23 cellular contexts compared by ENCODE assay signal in genomic region chr17:15249487-15249886, GRCh38. TPM values are rescaled to one million over a fixed set of nuclear protein-coding genes. Genes with fewer than 3 reads are reported as not detected.
DNase-seq lines count a peak whose midpoint lies in the region; ATAC-seq and TF ChIP-seq lines count a peak whose summit lies in the region.
"Had no signal": no experiment of that assay in that cellular context is flagged by ENCODE, and none has a peak within 500 bp of the region (broad histone marks: within the 10 kb centered on the region; RNA-seq: fewer than 3 reads in every experiment).

No MANE protein-coding gene starts in this region.

- intact Hi-C loops in Right ventricle myocardium superior (cut with DNase I): no loop called here
- intact Hi-C loops in cardiac septum (cut with DNase I): no loop called here
- intact Hi-C loops in heart right ventricle (cut with DNase I): no loop called here
- intact Hi-C loops in psoas muscle (cut with DNase I): no loop called here

- 52 to 64% methylated on average over 5 of the region's 5 CpGs for WGBS in heart right ventricle, 2 donors
- WGBS in psoas muscle, 3 donors: 43 to 75% (median 60%) methylated on average over 5 of the region's 5 CpGs

- H3K4me1 ChIP-seq in heart right ventricle (peaks cover 2 to 97% (median 82%) of the 10 kb centered on the region in 9 donors), psoas muscle (peaks cover 82% of the 10 kb centered on the region)

- no peak overlapping the region for H3K4me3 ChIP-seq in heart right ventricle
- no peak overlapping the region for H3K4me3 ChIP-seq in psoas muscle
- H3K4me3 ChIP-seq: gastroesophageal sphincter, GM23338 had no signal

- no peak for DNase-seq in Right ventricle myocardium superior
- no peak for DNase-seq in cardiac septum (ENCODE audit: low spot score)
- DNase-seq in heart right ventricle: no peak
- DNase-seq in psoas muscle: no peak
- no peak for DNase-seq in GOT3 (lab: John Stamatoyannopoulos, UW)
- no peak for DNase-seq in superior temporal gyrus (ENCODE audit: extremely low spot score)
- no peak for DNase-seq in medulla oblongata (ENCODE audit: extremely low spot score)
- DNase-seq: activated CD4-positive, alpha-beta T cell treated with anti-CD3 and anti-CD28 coated beads for 4 hours; activated gamma-delta T cell treated with Interleukin-2 at 50 U/mL for 16 hours; activated T-cell treated with anti-CD3 and anti-CD28 coated beads, Interleukin-2, amount 50 U/mL, for 24 hours; brain microvascular endothelial cell; CD8-positive, alpha-beta memory T cell; NCI-H1092; NCI-H2029; OCI-M1; stimulated activated CD4-positive, alpha-beta T cell treated with anti-CD3 and anti-CD28 coated beads, Interleukin-4, amount 100 ng/mL, for 24 hours; stimulated activated naive B cell treated with anti-CD40 and anti-IgM and Interleukin-4, amounts not matched to agents 10 μg/mL and 1 μg/mL and 100 μg/mL, for 72 hours; thyroid gland had no signal

- no peaks in the 10 kb centered on the region for H3K27me3 ChIP-seq in heart right ventricle
- H3K27me3 ChIP-seq in psoas muscle (ENCODE audit: insufficient read depth in 3 of 3, low read length in 2 of 3): no peaks in the 10 kb centered on the region
- H3K27me3 ChIP-seq: brain microvascular endothelial cell, gastroesophageal sphincter, thyroid gland had no signal

- no peak for TF ChIP-seq CTCF in heart right ventricle (IDR thresholded peaks at IDR 0.05)
- TF ChIP-seq CTCF in psoas muscle (IDR thresholded peaks at IDR 0.05): no peak

- H3K27ac ChIP-seq in heart right ventricle: peak overlapping the region in 5 of 10 donors; percentile 18 to 85 (median 70)
- H3K27ac ChIP-seq in psoas muscle: peak overlapping the region; percentile 55
- H3K27ac ChIP-seq: brain microvascular endothelial cell, KMS-11, neutrophil, thyroid gland had no signal

- H3K9me3 ChIP-seq in heart right ventricle: no peaks in the 10 kb centered on the region
- no peaks in the 10 kb centered on the region for H3K9me3 ChIP-seq in psoas muscle
- H3K9me3 ChIP-seq: gastroesophageal sphincter, neutrophil, thyroid gland had no signal

- peaks cover 0 to 93% (median 41%) of the 10 kb centered on the region in 9 donors for H3K36me3 ChIP-seq in heart right ventricle
- peaks cover 14 to 80% of the 10 kb centered on the region in 2 donors for H3K36me3 ChIP-seq in psoas muscle (ENCODE audit: insufficient read depth in 1 of 2, low read depth in 1 of 2)
- H3K36me3 ChIP-seq: neutrophil had no signal

- peak; percentile 12 for ATAC-seq in Right ventricle myocardium superior (ENCODE audit: poor library complexity)
- ATAC-seq in heart right ventricle: peak in 5 of 8 donors; percentile 9 to 49 (median 26)
- peak in 1 of 4 donors; percentile 12 for ATAC-seq in psoas muscle
- ATAC-seq in HG03045 (IDR thresholded peaks at IDR 0.05; ENCODE audit: unreplicated experiment): no peak
- ATAC-seq: GM23338; stimulated activated naive B cell treated with anti-CD40 and anti-IgM and Interleukin-4, amounts not matched to agents 10 μg/mL and 1 μg/mL and 100 μg/mL, for 72 hours had no signal

RNA-seq across cellular contexts. Expression of gene PMP22, which starts 15.6 kb away (rescaled TPM):
- total RNA-seq in Right ventricle myocardium superior (183 TPM), cardiac septum (91.8 TPM), heart right ventricle (100 to 1,000 TPM in 9 of 10 donors, 10 to 100 TPM in 1; 99.1 to 241 (median 158) TPM), psoas muscle (100 to 1,000 TPM in 2 of 4 donors, 10 to 100 TPM in 2; 39.3 to 317 (median 143) TPM)
- polyA plus RNA-seq in heart right ventricle (100 to 1,000 TPM in 1 of 2 donors, 10 to 100 TPM in 1; 62.0 to 178 TPM), psoas muscle (100 to 1,000 TPM in 2 of 3 donors, 10 to 100 TPM in 1; 50.4 to 269 (median 195) TPM)
- polyA plus RNA-seq: CD8-positive, alpha-beta memory T cell had no signal
